ENCODE assay signal across 8 cellular contexts in genomic region chr10:79285315-79286185, GRCh38.
DNase-seq lines count a peak whose midpoint lies in the region; ATAC-seq and TF ChIP-seq lines count a peak whose summit lies in the region.

No MANE protein-coding gene starts in this region.

- H3K27ac ChIP-seq in Peyer's patch: peak overlapping the region; percentile 73 to 88 (median 82)
- peak overlapping the region; percentile 71 to 86 (median 85) for H3K27ac ChIP-seq in upper lobe of left lung

- ATAC-seq in GM18858 (IDR thresholded peaks at IDR 0.05; ENCODE audit: unreplicated experiment): peak; percentile 58
- peak; percentile 44 for ATAC-seq in HG02571 (IDR thresholded peaks at IDR 0.05; ENCODE audit: unreplicated experiment)
- ATAC-seq in Right ventricle myocardium superior (ENCODE audit: poor library complexity): peak; percentile 25
- no peak for ATAC-seq in upper lobe of left lung (ENCODE audit: low FRiP score in 2 of 2)

- H3K27me3 ChIP-seq in Peyer's patch (no peaks in the 10 kb centered on the region), upper lobe of left lung (no peaks in the 10 kb centered on the region)

- peak overlapping the region in 1 of 4 donors; percentile 14 for H3K4me3 ChIP-seq in Peyer's patch
- no peak overlapping the region for H3K4me3 ChIP-seq in upper lobe of left lung

- WGBS in upper lobe of left lung, 2 donors: 70 to 85% methylated on average over 11 to 12 of the region's 12 CpGs

- H3K9me3 ChIP-seq in Peyer's patch: no peaks in the 10 kb centered on the region
- H3K9me3 ChIP-seq in upper lobe of left lung: no peaks in the 10 kb centered on the region

- peaks cover 0 to 38% (median 34%) of the 10 kb centered on the region in 4 donors for H3K4me1 ChIP-seq in Peyer's patch
- H3K4me1 ChIP-seq in upper lobe of left lung: peaks cover 28 to 50% (median 32%) of the 10 kb centered on the region in 4 donors

- H3K36me3 ChIP-seq in Peyer's patch (peaks cover 0 to 65% (median 0%) of the 10 kb centered on the region in 3 donors), upper lobe of left lung (peaks cover 0 to 71% (median 31%) of the 10 kb centered on the region in 4 donors)

- no peak for TF ChIP-seq EP300 in upper lobe of left lung (IDR thresholded peaks at IDR 0.05)

- TF ChIP-seq POLR2A in Peyer's patch (IDR thresholded peaks at IDR 0.05) (no peak), upper lobe of left lung (IDR thresholded peaks at IDR 0.05) (no peak)

- intact Hi-C loops in Right ventricle myocardium superior (cut with DNase I): no loop called here

- TF ChIP-seq CTCF in Peyer's patch (IDR thresholded peaks at IDR 0.05): no peak
- no peak for TF ChIP-seq CTCF in upper lobe of left lung (IDR thresholded peaks at IDR 0.05)

- peak in 2 of 3 donors; percentile 47 to 61 for DNase-seq in Peyer's patch
- DNase-seq in Right ventricle myocardium superior: no peak
- DNase-seq in upper lobe of left lung: no peak
- no peak for DNase-seq in foreskin melanocyte
- DNase-seq in NCI-H1930 (lab: John Stamatoyannopoulos, UW): no peak
- no peak for DNase-seq in COR-L47 (lab: John Stamatoyannopoulos, UW)

Comparison
In these comparisons a context has a peak if more than half of its experiments do, and no peak if none do; other contexts are left out.
1. ATAC-seq: peak in GM18858 (single experiment), HG02571 (single experiment) and Right ventricle myocardium superior (single experiment); none in upper lobe of left lung (0 of 2).
2. DNase-seq: peak in Peyer's patch (2 of 3); none in Right ventricle myocardium superior (single experiment), upper lobe of left lung (0 of 2), foreskin melanocyte (single experiment), NCI-H1930 (0 of 2) and COR-L47 (single experiment).